In genomic region chr19:18915639-18916038, GRCh38 we compare ENCODE assay signal across 8 cellular contexts. TPM values are rescaled to one million over a fixed set of nuclear protein-coding genes. Genes with fewer than 3 reads are reported as not detected.
A peak's percentile ranks its signal among the peaks of the same experiment; 100 is the strongest.
DNase-seq lines count a peak whose midpoint lies in the region; ATAC-seq and TF ChIP-seq lines count a peak whose summit lies in the region.

No MANE protein-coding gene starts in this region.

- TF ChIP-seq CTCF in LNCAP (IDR thresholded peaks at IDR 0.05): peak; percentile 22; the same call in 1 of the 2 replicates
- TF ChIP-seq CTCF in activated CD8-positive, alpha-beta T cell treated with anti-CD3 and anti-CD28 coated beads for 36 hours (IDR thresholded peaks at IDR 0.05): peak; percentile 22

- POLR2A ChIA-PET in activated CD8-positive, alpha-beta T cell treated with anti-CD3 and anti-CD28 coated beads for 36 hours (lab: Charles Lee): no interaction called here

- no peak overlapping the region for H3K27ac Mint-ChIP-seq in activated CD8-positive, alpha-beta T cell treated with anti-CD3 and anti-CD28 coated beads for 36 hours

- DNase-seq in NCI-H2081 (lab: John Stamatoyannopoulos, UW) (peak; percentile 20 to 34), NCI-H2081 treated with DMSO at 0.1 percent for 48 hours (lab: John Stamatoyannopoulos, UW) (no peak), globus pallidus (ENCODE audit: low spot score) (peak; percentile 84), NCI-H345 (lab: John Stamatoyannopoulos, UW) (no peak)
- DNase-seq in activated CD8-positive, alpha-beta T cell treated with anti-CD3 and anti-CD28 coated beads for 36 hours: peak; percentile 67
- DNase-seq in stimulated activated CD8-positive, alpha-beta memory T cell treated with anti-CD3 and anti-CD28 coated beads, Interleukin-4, amount 100 ng/mL, for 48 hours: peak; percentile 58

- no peaks in the 10 kb centered on the region for H3K9me3 Mint-ChIP-seq in activated CD8-positive, alpha-beta T cell treated with anti-CD3 and anti-CD28 coated beads for 36 hours

- peaks cover 31% of the 10 kb centered on the region for H3K36me3 Mint-ChIP-seq in activated CD8-positive, alpha-beta T cell treated with anti-CD3 and anti-CD28 coated beads for 36 hours (ENCODE audit: low read depth)

- intact Hi-C loops in activated CD8-positive, alpha-beta T cell treated with anti-CD3 and anti-CD28 coated beads for 36 hours (cut with micrococcal nuclease): no loop called here

- no peaks in the 10 kb centered on the region for H3K27me3 Mint-ChIP-seq in activated CD8-positive, alpha-beta T cell treated with anti-CD3 and anti-CD28 coated beads for 36 hours

- ATAC-seq in activated CD8-positive, alpha-beta T cell treated with anti-CD3 and anti-CD28 coated beads for 36 hours: no peak
- ATAC-seq in HG03457 (IDR thresholded peaks at IDR 0.05; ENCODE audit: unreplicated experiment): no peak

- no peak overlapping the region for H3K4me3 Mint-ChIP-seq in activated CD8-positive, alpha-beta T cell treated with anti-CD3 and anti-CD28 coated beads for 36 hours

- H3K4me1 Mint-ChIP-seq in activated CD8-positive, alpha-beta T cell treated with anti-CD3 and anti-CD28 coated beads for 36 hours (ENCODE audit: low read depth): peaks cover 31% of the 10 kb centered on the region

- CTCF ChIA-PET in activated CD8-positive, alpha-beta T cell treated with anti-CD3 and anti-CD28 coated beads for 36 hours (lab: Charles Lee): no interaction called here

RNA-seq across cellular contexts. Expression of gene COPE, which starts 3.5 kb away (rescaled TPM):
- 100 to 1,000 TPM; 179 to 183 TPM for total RNA-seq in activated CD8-positive, alpha-beta T cell treated with anti-CD3 and anti-CD28 coated beads for 36 hours

RNA-seq across cellular contexts. Expression of gene DDX49, which starts 3.9 kb away (rescaled TPM):
- total RNA-seq in activated CD8-positive, alpha-beta T cell treated with anti-CD3 and anti-CD28 coated beads for 36 hours: 10 to 100 TPM; 61.0 to 61.6 TPM

RNA-seq across cellular contexts. Expression of gene CERS1, which starts 19.7 kb away (rescaled TPM):
- under 1 TPM; 0.18 to 0.36 TPM for total RNA-seq in activated CD8-positive, alpha-beta T cell treated with anti-CD3 and anti-CD28 coated beads for 36 hours

RNA-seq across cellular contexts. Expression of gene HOMER3, which starts 25.4 kb away (rescaled TPM):
- total RNA-seq in activated CD8-positive, alpha-beta T cell treated with anti-CD3 and anti-CD28 coated beads for 36 hours: under 1 TPM; 0.36 to 0.51 TPM

Comparison
In these comparisons a context has a peak if more than half of its experiments do, and no peak if none do; other contexts are left out.
1. DNase-seq: peak in NCI-H2081 (2 of 2), activated CD8-positive, alpha-beta T cell treated with anti-CD3 and anti-CD28 coated beads for 36 hours (single experiment), globus pallidus (single experiment) and stimulated activated CD8-positive, alpha-beta memory T cell treated with anti-CD3 and anti-CD28 coated beads, Interleukin-4, amount 100 ng/mL, for 48 hours (single experiment); none in NCI-H2081 treated with DMSO at 0.1 percent for 48 hours (single experiment) and NCI-H345 (single experiment).